In genomic region chr1:85289848-85290335, GRCh38 we compare ENCODE assay signal across 12 cellular contexts. TPM values are rescaled to one million over a fixed set of nuclear protein-coding genes. Genes with fewer than 3 reads are reported as not detected.
DNase-seq lines count a peak whose midpoint lies in the region; ATAC-seq and TF ChIP-seq lines count a peak whose summit lies in the region.
"Had no signal": no experiment of that assay in that cellular context is flagged by ENCODE, and none has a peak within 500 bp of the region (broad histone marks: within the 10 kb centered on the region; RNA-seq: fewer than 3 reads in every experiment).

No MANE protein-coding gene starts in this region.

- peaks cover 31% of the 10 kb centered on the region for H3K4me1 Mint-ChIP-seq in memory B cell
- no peaks in the 10 kb centered on the region for H3K4me1 Mint-ChIP-seq in neural progenitor cell

- H3K27me3 ChIP-seq in neural progenitor cell, result no peaks in the 10 kb centered on the region

- no peaks in the 10 kb centered on the region for H3K4me1 ChIP-seq in neural progenitor cell

- H3K27ac Mint-ChIP-seq in memory B cell (peak overlapping the region; percentile 87), neural progenitor cell (no peak overlapping the region)
- H3K27ac Mint-ChIP-seq: activated CD4-positive, alpha-beta memory T cell treated with anti-CD3 and anti-CD28 coated beads, Interleukin-2, amount 10 ng/mL, durations not matched to agents 7 days and 5 days had no signal

- DNase-seq in RWPE1 (ENCODE audit: low spot score) (no peak), memory B cell (ENCODE audit: low spot score in 2 of 2) (no peak), neural progenitor cell (ENCODE audit: low spot score) (no peak)
- DNase-seq: activated CD4-positive, alpha-beta memory T cell treated with anti-CD3 and anti-CD28 coated beads, Interleukin-2, amount 10 ng/mL, durations not matched to agents 7 days and 5 days; NCI-H1092; NCI-H526 treated with DMSO at 0.1 percent for 48 hours had no signal

- no peak overlapping the region for H2AFZ ChIP-seq in neural progenitor cell (replicated peaks)

- no peaks in the 10 kb centered on the region for H3K36me3 ChIP-seq in neural progenitor cell

- H3K4me3 Mint-ChIP-seq in memory B cell (peak overlapping the region; percentile 75), neural progenitor cell (no peak overlapping the region)
- H3K4me3 Mint-ChIP-seq: activated CD4-positive, alpha-beta memory T cell treated with anti-CD3 and anti-CD28 coated beads, Interleukin-2, amount 10 ng/mL, durations not matched to agents 7 days and 5 days had no signal

- POLR2A ChIA-PET in RWPE1 (lab: Yijun Ruan, JAX; ENCODE audit: low non-redundant PET), result interaction anchor here (1.0 kb wide), 1 partner anchor 13 kb away, joined by 3 read pairs; the partner anchor contains the start of gene BCL10

- CTCF ChIA-PET in RWPE1 (lab: Yijun Ruan, JAX), result no interaction called here

- no peak overlapping the region for H3K9ac ChIP-seq in neural progenitor cell

- no peak for TF ChIP-seq CTCF in RWPE1 (conservative IDR thresholded peaks at IDR 0.05; ENCODE audit: low read depth)
- TF ChIP-seq CTCF in neural progenitor cell (IDR thresholded peaks at IDR 0.05), result no peak

- no peaks in the 10 kb centered on the region for H3F3A ChIP-seq in neural progenitor cell (ENCODE audit: low read depth)

- H3K79me2 ChIP-seq in neural progenitor cell (ENCODE audit: low read depth), result no peaks in the 10 kb centered on the region

- H3K36me3 Mint-ChIP-seq in memory B cell (peaks cover 11% of the 10 kb centered on the region), neural progenitor cell (no peaks in the 10 kb centered on the region)

- H3K9me3 ChIP-seq in neural progenitor cell (ENCODE audit: low read depth), result no peaks in the 10 kb centered on the region

- H3K27ac ChIP-seq in RWPE1 (peak overlapping the region; percentile 82), neural progenitor cell (no peak overlapping the region)
- H3K27ac ChIP-seq: HL-60 had no signal

- no peak overlapping the region for H3K4me3 ChIP-seq in neural progenitor cell

- H4K20me1 ChIP-seq in neural progenitor cell (ENCODE audit: low read depth), result no peaks in the 10 kb centered on the region

- H3K9me3 Mint-ChIP-seq in memory B cell (peaks cover 2% of the 10 kb centered on the region), neural progenitor cell (no peaks in the 10 kb centered on the region)
- H3K9me3 Mint-ChIP-seq: activated CD4-positive, alpha-beta memory T cell treated with anti-CD3 and anti-CD28 coated beads, Interleukin-2, amount 10 ng/mL, durations not matched to agents 7 days and 5 days had no signal

- peak; percentile 66 for ATAC-seq in GM18517 (IDR thresholded peaks at IDR 0.05; ENCODE audit: unreplicated experiment)
- peak; percentile 87 for ATAC-seq in GM21576 (IDR thresholded peaks at IDR 0.05; ENCODE audit: unreplicated experiment)
- peak; percentile 89 for ATAC-seq in memory B cell (ENCODE audit: low read depth)
- no peak for ATAC-seq in HG03175 (IDR thresholded peaks at IDR 0.05; ENCODE audit: unreplicated experiment)
- no peak for ATAC-seq in GM18867 (IDR thresholded peaks at IDR 0.05; ENCODE audit: unreplicated experiment)
- no peak for ATAC-seq in HG02938 (IDR thresholded peaks at IDR 0.05; ENCODE audit: unreplicated experiment)

- H3K4me2 ChIP-seq in neural progenitor cell, result no peak overlapping the region

- H3K27me3 Mint-ChIP-seq in memory B cell (no peaks in the 10 kb centered on the region), neural progenitor cell (ENCODE audit: insufficient read depth, low read depth) (peaks cover 3% of the 10 kb centered on the region)

RNA-seq across cellular contexts. Expression of gene BCL10, which starts 13.5 kb away (rescaled TPM):
- 17.4 and 28.2 TPM in 2 replicates for total RNA-seq in neural progenitor cell (ENCODE audit: low replicate concordance)

RNA-seq across cellular contexts. Expression of gene C1orf52, which starts 30.4 kb away (rescaled TPM):
- total RNA-seq in neural progenitor cell (ENCODE audit: low replicate concordance), result 33.2 and 55.8 TPM in 2 replicates

Comparison
In these comparisons a context has a peak if more than half of its experiments do, and no peak if none do; other contexts are left out.
1. ATAC-seq: peak in GM18517 (single experiment), GM21576 (single experiment) and memory B cell (single experiment); none in HG03175 (single experiment), GM18867 (single experiment) and HG02938 (single experiment).